22 cellular contexts compared by ENCODE assay signal in genomic region chr7:99485094-99485493, GRCh38.
"Had no signal": no experiment of that assay in that cellular context is flagged by ENCODE, and none has a peak within 500 bp of the region (broad histone marks: within the 10 kb centered on the region; RNA-seq: fewer than 3 reads in every experiment).

No MANE protein-coding gene starts in this region.

- H3K4me3 ChIP-seq: lung, prostate gland, skin epidermis, transverse colon had no signal

- ATAC-seq: effector memory CD8-positive, alpha-beta T cell; right cardiac atrium; SK-N-SH treated with all-trans-retinoic acid at 6 μM for 48 hours had no signal

- H3K9me3 Mint-ChIP-seq: effector memory CD8-positive, alpha-beta T cell; neural crest cell had no signal

- FAIRE-seq: islet of Langerhans had no signal

- H3K27me3 ChIP-seq: transverse colon had no signal

- H3K4me3 Mint-ChIP-seq: activated CD4-positive, alpha-beta memory T cell treated with anti-CD3 and anti-CD28 coated beads, Interleukin-2, amount 10 ng/mL, durations not matched to agents 7 days and 5 days; activated naive CD4-positive, alpha-beta T cell treated with anti-CD3 and anti-CD28 coated beads, Interleukin-2, amount 10 ng/mL, durations not matched to agents 7 days and 5 days; effector memory CD8-positive, alpha-beta T cell; neural crest cell had no signal

- H3K36me3 ChIP-seq: prostate gland had no signal

- H3K4me1 ChIP-seq: prostate gland, transverse colon had no signal

- H3K27ac Mint-ChIP-seq: activated CD4-positive, alpha-beta memory T cell treated with anti-CD3 and anti-CD28 coated beads, Interleukin-2, amount 10 ng/mL, durations not matched to agents 7 days and 5 days; activated naive CD4-positive, alpha-beta T cell treated with anti-CD3 and anti-CD28 coated beads, Interleukin-2, amount 10 ng/mL, durations not matched to agents 7 days and 5 days; effector memory CD8-positive, alpha-beta T cell had no signal

- H3K4me1 Mint-ChIP-seq: activated CD4-positive, alpha-beta memory T cell treated with anti-CD3 and anti-CD28 coated beads, Interleukin-2, amount 10 ng/mL, durations not matched to agents 7 days and 5 days; neural crest cell had no signal

- H3K9me3 ChIP-seq: prostate gland, transverse colon had no signal

- DNase-seq: activated CD4-positive, alpha-beta memory T cell treated with anti-CD3 and anti-CD28 coated beads, Interleukin-2, amount 10 ng/mL, durations not matched to agents 7 days and 5 days; activated CD4-positive, alpha-beta T cell treated with anti-CD3 and anti-CD28 coated beads for 1 hour; activated CD8-positive, alpha-beta memory T cell treated with anti-CD3 and anti-CD28 coated beads, Interleukin-2, amount 50 U/mL, for 4 hours; activated naive CD4-positive, alpha-beta T cell treated with anti-CD3 and anti-CD28 coated beads, Interleukin-2, amount 10 ng/mL, durations not matched to agents 7 days and 5 days; anterior cingulate cortex; dermis blood vessel endothelial cell; effector memory CD8-positive, alpha-beta T cell; erythroblast; midbrain; right cardiac atrium; stimulated activated CD4-positive, alpha-beta T cell treated with anti-CD3 and anti-CD28 coated beads, Interleukin-15, amount 100 ng/mL, for 24 hours; stimulated activated CD4-positive, alpha-beta T cell treated with anti-CD3 and anti-CD28 coated beads, Interleukin-4, amount 100 ng/mL, for 24 hours; stimulated activated naive CD4-positive, alpha-beta T cell treated with Interleukin-2 at 50 U/mL for 16 hours; substantia nigra; T-helper 1 cell; transverse colon had no signal

- H3K27ac ChIP-seq: prostate gland, transverse colon had no signal

- H3K27me3 Mint-ChIP-seq: activated CD4-positive, alpha-beta memory T cell treated with anti-CD3 and anti-CD28 coated beads, Interleukin-2, amount 10 ng/mL, durations not matched to agents 7 days and 5 days; activated naive CD4-positive, alpha-beta T cell treated with anti-CD3 and anti-CD28 coated beads, Interleukin-2, amount 10 ng/mL, durations not matched to agents 7 days and 5 days; effector memory CD8-positive, alpha-beta T cell had no signal
